7 cellular contexts compared by ENCODE assay signal in the genomic region with DNA sequence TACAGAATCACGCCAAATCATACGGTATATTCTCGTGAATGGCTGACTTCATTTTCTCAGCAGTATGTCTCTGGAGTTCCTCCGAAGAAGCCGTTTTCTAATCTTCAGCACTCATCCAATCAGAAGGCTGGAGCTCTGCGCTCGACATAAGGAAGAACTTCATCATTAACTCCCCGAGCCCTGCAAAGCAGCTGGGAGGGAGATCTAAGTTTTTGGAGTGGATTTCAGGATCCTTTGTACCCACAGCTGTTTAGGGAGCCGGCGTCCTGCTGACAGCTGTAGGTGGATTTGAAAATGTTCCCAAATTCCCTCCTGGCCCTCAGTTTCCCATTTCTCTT. TPM values are rescaled to one million over a fixed set of nuclear protein-coding genes. Genes with fewer than 3 reads are reported as not detected.
DNase-seq lines count a peak whose midpoint lies in the region; TF ChIP-seq lines count a peak whose summit lies in the region.

No MANE protein-coding gene starts in this region.

- H3K9me3 ChIP-seq in right atrium auricular region: no peaks in the 10 kb centered on the region
- H3K9me3 ChIP-seq in spleen: no peaks in the 10 kb centered on the region

- TF ChIP-seq CTCF in WI38 (IDR thresholded peaks at IDR 0.05; ENCODE audit: low read depth, low read length): no peak
- no peak for TF ChIP-seq CTCF in right atrium auricular region (IDR thresholded peaks at IDR 0.05)
- no peak for TF ChIP-seq CTCF in spleen (IDR thresholded peaks at IDR 0.05 in 8 of 11, conservative IDR thresholded peaks at IDR 0.05 in 3 of 11)
- no peak for TF ChIP-seq CTCF in GM13976 (IDR thresholded peaks at IDR 0.05; ENCODE audit: borderline replicate concordance, control extremely low read depth, extremely low read depth, insufficient read depth, missing control alignments)

- H3K4me1 ChIP-seq in right atrium auricular region (no peaks in the 10 kb centered on the region), spleen (no peaks in the 10 kb centered on the region)

- peak overlapping the region; percentile 18 to 42 for H3K27ac ChIP-seq in right atrium auricular region
- peak overlapping the region in 5 of 8 donors; percentile 13 to 54 (median 17) for H3K27ac ChIP-seq in spleen

- peak; percentile 74 for DNase-seq in H4 (ENCODE audit: low spot score)
- DNase-seq in right atrium auricular region (ENCODE audit: low spot score): no peak
- DNase-seq in spleen: no peak
- DNase-seq in GM13976 (ENCODE audit: low spot score): no peak
- no peak for DNase-seq in glomerular visceral epithelial cell (ENCODE audit: extremely low spot score)
- no peak for DNase-seq in HUDEP-2 (lab: John Stamatoyannopoulos, UW; ENCODE audit: unreplicated experiment in 76 of 76)

- H3K27me3 ChIP-seq in right atrium auricular region (no peaks in the 10 kb centered on the region), spleen (replicated peaks in 1 of 7) (peaks cover 0 to 18% (median 0%) of the 10 kb centered on the region in 7 donors)

- intact Hi-C loops in spleen (cut with DNase I; ENCODE audit: low total_unique reads): no loop called here

- no peaks in the 10 kb centered on the region for H3K36me3 ChIP-seq in right atrium auricular region
- no peaks in the 10 kb centered on the region for H3K36me3 ChIP-seq in spleen

- in situ Hi-C loops in GM13976 (cut with MboI; ENCODE audit: low sequenced_read_pairs, unreplicated experiment): no loop called here

- 59 to 73% (median 70%) methylated on average over 10 of the region's 10 CpGs for WGBS in spleen, 5 donors

- no peak for TF ChIP-seq POLR2A in spleen (IDR thresholded peaks at IDR 0.05)

- H3K4me3 ChIP-seq in WI38 (ENCODE audit: low read depth, low read length) (peak overlapping the region; percentile 31), right atrium auricular region (peak overlapping the region; percentile 38 to 48), spleen (peak overlapping the region in 6 of 8 donors; percentile 16 to 58 (median 24))

RNA-seq across cellular contexts. Expression of gene SDK1, which starts 40.7 kb away (rescaled TPM):
- 5.1 and 7.4 TPM in 2 replicates for total RNA-seq in H4 (2014; rRNA removed; shearing (Covaris generic))
- total RNA-seq in right atrium auricular region (1 to 10 TPM; 3.1 to 3.6 TPM), spleen (10 to 100 TPM; 29.2 to 54.1 (median 39.0) TPM)
- 1 to 10 TPM; 3.2 to 4.5 (median 3.7) TPM for polyA plus RNA-seq in spleen
